In the genomic region with DNA sequence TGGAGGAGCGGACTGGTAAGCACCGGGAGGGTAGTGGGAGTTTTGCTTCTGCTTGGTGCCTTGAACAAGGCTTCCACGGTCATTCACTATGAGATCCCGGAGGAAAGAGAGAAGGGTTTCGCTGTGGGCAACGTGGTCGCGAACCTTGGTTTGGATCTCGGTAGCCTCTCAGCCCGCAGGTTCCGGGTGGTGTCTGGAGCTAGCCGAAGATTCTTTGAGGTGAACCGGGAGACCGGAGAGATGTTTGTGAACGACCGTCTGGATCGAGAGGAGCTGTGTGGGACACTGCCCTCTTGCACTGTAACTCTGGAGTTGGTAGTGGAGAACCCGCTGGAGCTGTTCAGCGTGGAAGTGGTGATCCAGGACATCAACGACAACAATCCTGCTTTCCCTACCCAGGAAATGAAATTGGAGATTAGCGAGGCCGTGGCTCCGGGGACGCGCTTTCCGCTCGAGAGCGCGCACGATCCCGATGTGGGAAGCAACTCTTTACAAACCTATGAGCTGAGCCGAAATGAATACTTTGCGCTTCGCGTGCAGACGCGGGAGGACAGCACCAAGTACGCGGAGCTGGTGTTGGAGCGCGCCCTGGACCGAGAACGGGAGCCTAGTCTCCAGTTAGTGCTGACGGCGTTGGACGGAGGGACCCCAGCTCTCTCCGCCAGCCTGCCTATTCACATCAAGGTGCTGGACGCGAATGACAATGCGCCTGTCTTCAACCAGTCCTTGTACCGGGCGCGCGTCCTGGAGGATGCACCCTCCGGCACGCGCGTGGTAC, we compare ENCODE assay signal across 7 cellular contexts. TPM values are rescaled to one million over a fixed set of nuclear protein-coding genes. Genes with fewer than 3 reads are reported as not detected.
DNase-seq lines count a peak whose midpoint lies in the region; ATAC-seq and TF ChIP-seq lines count a peak whose summit lies in the region.

No MANE protein-coding gene starts in this region.

- H3K4me2 ChIP-seq in trophoblast cell (ENCODE audit: low read length) = peak overlapping the region; percentile 78

- H3K4me3 ChIP-seq in LNCaP clone FGC (ENCODE audit: low read depth, low read length) (peak overlapping the region; percentile 56), trophoblast cell (ENCODE audit: low read depth, low read length) (peak overlapping the region; percentile 72)

- H3K18ac ChIP-seq in trophoblast cell (ENCODE audit: low read length) = peak overlapping the region; percentile 67

- intact Hi-C loops in activated T-helper 2 cell treated with anti-CD3 and anti-CD28 coated beads, Interferon-gamma antibody, Interleukin-2, Interleukin-4, amounts not matched to agents 10 μg/mL and 5 μg/mL and 100 μg/mL, durations not matched to agents 14 hours and 24 hours and 36 hours (cut with micrococcal nuclease) = loop anchor here (5.0 kb wide), 2 partner anchors 36 to 54 kb away; partner anchors contain the start of gene PCDHGA11
- intact Hi-C loops in head of caudate nucleus (cut with DNase I) = loop anchor here (5.0 kb wide), 1 partner anchor 36 kb away; no protein-coding TSS in a partner anchor

- no peak overlapping the region for H3K27ac Mint-ChIP-seq in activated T-helper 2 cell treated with anti-CD3 and anti-CD28 coated beads, Interferon-gamma antibody, Interleukin-2, Interleukin-4, amounts not matched to agents 10 μg/mL and 5 μg/mL and 100 μg/mL, durations not matched to agents 14 hours and 24 hours and 36 hours

- peaks cover 8 to 18% of the 10 kb centered on the region in 2 experiments for H3K36me3 ChIP-seq in trophoblast cell (ENCODE audit: control insufficient read depth in 1 of 2, insufficient read depth in 2 of 2, low read length in 2 of 2)

- H4K12ac ChIP-seq in trophoblast cell (ENCODE audit: low read depth, low read length) = peak overlapping the region; percentile 51

- H3K27me3 Mint-ChIP-seq in activated T-helper 2 cell treated with anti-CD3 and anti-CD28 coated beads, Interferon-gamma antibody, Interleukin-2, Interleukin-4, amounts not matched to agents 10 μg/mL and 5 μg/mL and 100 μg/mL, durations not matched to agents 14 hours and 24 hours and 36 hours (ENCODE audit: low read depth) = peaks cover 76% of the 10 kb centered on the region

- peak overlapping the region; percentile 70 for H2BK120ac ChIP-seq in trophoblast cell (ENCODE audit: insufficient read depth, low read length, poor library complexity)

- no peak overlapping the region for H3K23ac ChIP-seq in trophoblast cell (ENCODE audit: low read length)

- peaks cover 12% of the 10 kb centered on the region for H3K4me1 Mint-ChIP-seq in activated T-helper 2 cell treated with anti-CD3 and anti-CD28 coated beads, Interferon-gamma antibody, Interleukin-2, Interleukin-4, amounts not matched to agents 10 μg/mL and 5 μg/mL and 100 μg/mL, durations not matched to agents 14 hours and 24 hours and 36 hours (ENCODE audit: low read depth)

- no peak overlapping the region for H2AK5ac ChIP-seq in trophoblast cell (ENCODE audit: low read length)

- peak overlapping the region; percentile 88 for H4K91ac ChIP-seq in trophoblast cell (ENCODE audit: low read depth, low read length)

- H3K36me3 Mint-ChIP-seq in activated T-helper 2 cell treated with anti-CD3 and anti-CD28 coated beads, Interferon-gamma antibody, Interleukin-2, Interleukin-4, amounts not matched to agents 10 μg/mL and 5 μg/mL and 100 μg/mL, durations not matched to agents 14 hours and 24 hours and 36 hours (ENCODE audit: low read depth) = peaks cover 2% of the 10 kb centered on the region

- peak; percentile 14 for ATAC-seq in GM21737 (IDR thresholded peaks at IDR 0.05; ENCODE audit: unreplicated experiment)

- H4K8ac ChIP-seq in trophoblast cell (ENCODE audit: low read depth, low read length) = peak overlapping the region; percentile 71

- H2BK12ac ChIP-seq in trophoblast cell (ENCODE audit: low read length) = peak overlapping the region; percentile 47

- peak overlapping the region; percentile 73 for H3K27ac ChIP-seq in trophoblast cell (ENCODE audit: low read depth, low read length)

- H3K79me1 ChIP-seq in trophoblast cell (ENCODE audit: low read length) = peaks cover 9% of the 10 kb centered on the region

- H2AFZ ChIP-seq in trophoblast cell (ENCODE audit: insufficient read depth, low read length, poor library complexity) = peak overlapping the region; percentile 40

- no peaks in the 10 kb centered on the region for H3K9me3 Mint-ChIP-seq in activated T-helper 2 cell treated with anti-CD3 and anti-CD28 coated beads, Interferon-gamma antibody, Interleukin-2, Interleukin-4, amounts not matched to agents 10 μg/mL and 5 μg/mL and 100 μg/mL, durations not matched to agents 14 hours and 24 hours and 36 hours

- no peak for TF ChIP-seq CTCF in LNCaP clone FGC (IDR thresholded peaks at IDR 0.05; ENCODE audit: control insufficient read depth, extremely low read depth, insufficient read depth)

- peaks cover 13 to 22% of the 10 kb centered on the region in 2 experiments for H3K4me1 ChIP-seq in trophoblast cell (ENCODE audit: control insufficient read depth in 1 of 2, insufficient read depth in 2 of 2, low read length in 2 of 2)

- H3K27me3 ChIP-seq in trophoblast cell (ENCODE audit: insufficient read depth, low read length) = no peaks in the 10 kb centered on the region

- peak overlapping the region; percentile 41 for H3K4ac ChIP-seq in trophoblast cell (ENCODE audit: low read depth, low read length)

- H3K4me3 Mint-ChIP-seq in activated T-helper 2 cell treated with anti-CD3 and anti-CD28 coated beads, Interferon-gamma antibody, Interleukin-2, Interleukin-4, amounts not matched to agents 10 μg/mL and 5 μg/mL and 100 μg/mL, durations not matched to agents 14 hours and 24 hours and 36 hours (ENCODE audit: low read depth) = peak overlapping the region; percentile 85

- no CpG with 5 or more reads among the region's 58 CpGs for WGBS in trophoblast cell (ENCODE audit: extremely low coverage, insufficient coverage, insufficient read length)

- DNase-seq in GM04504 (ENCODE audit: low read depth) = peak; percentile 64
- DNase-seq in LNCaP clone FGC (ENCODE audit: low read depth) = no peak
- no peak for DNase-seq in activated T-helper 2 cell treated with anti-CD3 and anti-CD28 coated beads, Interferon-gamma antibody, Interleukin-2, Interleukin-4, amounts not matched to agents 10 μg/mL and 5 μg/mL and 100 μg/mL, durations not matched to agents 14 hours and 24 hours and 36 hours (ENCODE audit: low spot score)
- peak in 34 of 42 donors; percentile 45 to 79 (median 64) for DNase-seq in head of caudate nucleus
- peak; percentile 30 to 55 for DNase-seq in trophoblast cell
- DNase-seq in medulla oblongata (ENCODE audit: extremely low spot score) = no peak

- H3K9me3 ChIP-seq in trophoblast cell (ENCODE audit: insufficient read depth, low read depth, low read length) = peaks cover 12% of the 10 kb centered on the region

- peak overlapping the region; percentile 19 for H3K9ac ChIP-seq in trophoblast cell (ENCODE audit: low read length)

- H2BK5ac ChIP-seq in trophoblast cell (ENCODE audit: low read depth, low read length, poor library complexity) = peak overlapping the region; percentile 18

- no peaks in the 10 kb centered on the region for H3K79me2 ChIP-seq in trophoblast cell (ENCODE audit: control insufficient read depth, insufficient read depth, low read length, poor library complexity)

- peak overlapping the region; percentile 75 for H3K14ac ChIP-seq in trophoblast cell (ENCODE audit: low read length)

RNA-seq across cellular contexts. Expression of gene PCDHGC3, which starts 0.6 kb away (rescaled TPM):
- total RNA-seq in activated T-helper 2 cell treated with anti-CD3 and anti-CD28 coated beads, Interferon-gamma antibody, Interleukin-2, Interleukin-4, amounts not matched to agents 10 μg/mL and 5 μg/mL and 100 μg/mL, durations not matched to agents 14 hours and 24 hours and 36 hours = 0.21 and 0.23 TPM in 2 replicates
- 129 and 131 TPM in 2 replicates for polyA plus RNA-seq in trophoblast cell (2013)

RNA-seq across cellular contexts. Expression of gene PCDHGC4, which starts 8.5 kb away (rescaled TPM):
- total RNA-seq in activated T-helper 2 cell treated with anti-CD3 and anti-CD28 coated beads, Interferon-gamma antibody, Interleukin-2, Interleukin-4, amounts not matched to agents 10 μg/mL and 5 μg/mL and 100 μg/mL, durations not matched to agents 14 hours and 24 hours and 36 hours = not detected in 2 replicates
- polyA plus RNA-seq in trophoblast cell (2013) = 2.5 and 3.3 TPM in 2 replicates

RNA-seq across cellular contexts. Expression of gene PCDHGC5, which starts 12.6 kb away (rescaled TPM):
- total RNA-seq in activated T-helper 2 cell treated with anti-CD3 and anti-CD28 coated beads, Interferon-gamma antibody, Interleukin-2, Interleukin-4, amounts not matched to agents 10 μg/mL and 5 μg/mL and 100 μg/mL, durations not matched to agents 14 hours and 24 hours and 36 hours = not detected in 2 replicates
- polyA plus RNA-seq in trophoblast cell (2013) = 0.85 and 0.88 TPM in 2 replicates

RNA-seq across cellular contexts. Expression of gene PCDHGA12, which starts 46.0 kb away (rescaled TPM):
- 0.11 and 0.16 TPM in 2 replicates for total RNA-seq in activated T-helper 2 cell treated with anti-CD3 and anti-CD28 coated beads, Interferon-gamma antibody, Interleukin-2, Interleukin-4, amounts not matched to agents 10 μg/mL and 5 μg/mL and 100 μg/mL, durations not matched to agents 14 hours and 24 hours and 36 hours
- polyA plus RNA-seq in trophoblast cell (2013) = 0.14 and 0.18 TPM in 2 replicates

RNA-seq across cellular contexts. Expression of gene PCDHGA11, which starts 55.5 kb away (rescaled TPM):
- 0.21 and 0.39 TPM in 2 replicates for total RNA-seq in activated T-helper 2 cell treated with anti-CD3 and anti-CD28 coated beads, Interferon-gamma antibody, Interleukin-2, Interleukin-4, amounts not matched to agents 10 μg/mL and 5 μg/mL and 100 μg/mL, durations not matched to agents 14 hours and 24 hours and 36 hours
- 7.0 TPM in 2 replicates for polyA plus RNA-seq in trophoblast cell (2013)

Comparison
In these comparisons a context has a peak if more than half of its experiments do, and no peak if none do; other contexts are left out.
1. DNase-seq: peak in GM04504 (single experiment), head of caudate nucleus (34 of 42) and trophoblast cell (2 of 2); none in LNCaP clone FGC (single experiment), activated T-helper 2 cell treated with anti-CD3 and anti-CD28 coated beads, Interferon-gamma antibody, Interleukin-2, Interleukin-4, amounts not matched to agents 10 μg/mL and 5 μg/mL and 100 μg/mL, durations not matched to agents 14 hours and 24 hours and 36 hours (single experiment) and medulla oblongata (single experiment).